In genomic region chr9:110432253-110432652, GRCh38 we compare ENCODE assay signal across 26 cellular contexts.
DNase-seq lines count a peak whose midpoint lies in the region; ATAC-seq, FAIRE-seq and TF ChIP-seq lines count a peak whose summit lies in the region.
"Had no signal": no experiment of that assay in that cellular context is flagged by ENCODE, and none has a peak within 500 bp of the region (broad histone marks: within the 10 kb centered on the region; RNA-seq: fewer than 3 reads in every experiment).

No MANE protein-coding gene starts in this region.

- no peak overlapping the region for H3K27ac Mint-ChIP-seq in naive thymus-derived CD8-positive, alpha-beta T cell
- H3K27ac Mint-ChIP-seq: activated B cell treated with CpG ODN at 0.5 μM for 24 hours; activated CD8-positive, alpha-beta T cell treated with anti-CD3 and anti-CD28 coated beads, Interleukin-2, amount 10 ng/mL, durations not matched to agents 7 days and 5 days; activated naive CD4-positive, alpha-beta T cell treated with anti-CD3 and anti-CD28 coated beads, Interleukin-2, amount 10 ng/mL, durations not matched to agents 7 days and 5 days; activated T-cell treated with anti-CD3 and anti-CD28 coated beads, Interleukin-2, amount 50 U/mL, for 24 hours had no signal

- no peak overlapping the region for H3K4me3 Mint-ChIP-seq in naive thymus-derived CD8-positive, alpha-beta T cell
- H3K4me3 Mint-ChIP-seq: activated B cell treated with CpG ODN at 0.5 μM for 24 hours; activated CD8-positive, alpha-beta T cell treated with anti-CD3 and anti-CD28 coated beads, Interleukin-2, amount 10 ng/mL, durations not matched to agents 7 days and 5 days; activated naive CD4-positive, alpha-beta T cell treated with anti-CD3 and anti-CD28 coated beads, Interleukin-2, amount 10 ng/mL, durations not matched to agents 7 days and 5 days; activated T-cell treated with anti-CD3 and anti-CD28 coated beads, Interleukin-2, amount 50 U/mL, for 24 hours had no signal

- no peak for ATAC-seq in naive thymus-derived CD8-positive, alpha-beta T cell
- ATAC-seq: activated CD8-positive, alpha-beta T cell treated with anti-CD3 and anti-CD28 coated beads, Interleukin-2, amount 10 ng/mL, durations not matched to agents 7 days and 5 days had no signal

- DNase-seq in AG08395 (ENCODE audit: low spot score) (peak; percentile 33), NCI-H226 (peak; percentile 90), caudate nucleus (lab: John Stamatoyannopoulos, UW) (peak in 15 of 61 donors; percentile 1 to 57 (median 18)), globus pallidus (ENCODE audit: low spot score) (peak; percentile 59), NCI-H2227 (lab: John Stamatoyannopoulos, UW; ENCODE audit: unreplicated experiment) (no peak), GM12891 (ENCODE audit: insufficient read length, low spot score) (no peak)
- no peak for DNase-seq in naive thymus-derived CD8-positive, alpha-beta T cell
- no peak for DNase-seq in activated CD8-positive, alpha-beta memory T cell treated with anti-CD3 and anti-CD28 coated beads, Interleukin-2, amount 50 U/mL, for 4 hours
- DNase-seq: 8988T; activated B cell treated with CpG ODN at 0.5 μM for 24 hours; activated CD8-positive, alpha-beta T cell treated with anti-CD3 and anti-CD28 coated beads, Interleukin-2, amount 10 ng/mL, durations not matched to agents 7 days and 5 days; activated naive CD4-positive, alpha-beta T cell treated with anti-CD3 and anti-CD28 coated beads, Interleukin-2, amount 10 ng/mL, durations not matched to agents 7 days and 5 days; activated T-cell treated with anti-CD3 and anti-CD28 coated beads, Interleukin-2, amount 50 U/mL, for 24 hours; KBM-7; NCI-H1092; NCI-H2081 treated with DMSO at 0.1 percent for 48 hours; NCI-H524; T-helper 2 cell had no signal

- H3K36me3 Mint-ChIP-seq in naive thymus-derived CD8-positive, alpha-beta T cell: no peaks in the 10 kb centered on the region
- H3K36me3 Mint-ChIP-seq: activated naive CD4-positive, alpha-beta T cell treated with anti-CD3 and anti-CD28 coated beads, Interleukin-2, amount 10 ng/mL, durations not matched to agents 7 days and 5 days had no signal

- no peak for TF ChIP-seq POLR2A in GM12891 (IDR thresholded peaks at IDR 0.05; ENCODE audit: low read depth, low read length)

- H3K4me1 Mint-ChIP-seq in naive thymus-derived CD8-positive, alpha-beta T cell: no peaks in the 10 kb centered on the region
- H3K4me1 Mint-ChIP-seq: activated B cell treated with CpG ODN at 0.5 μM for 24 hours; activated naive CD4-positive, alpha-beta T cell treated with anti-CD3 and anti-CD28 coated beads, Interleukin-2, amount 10 ng/mL, durations not matched to agents 7 days and 5 days had no signal

- FAIRE-seq in GM12891 (lab: Jason Lieb, UNC): no peak
- FAIRE-seq: colon, endometrium, frontal cortex, keratinocyte, RCC 7860 had no signal

- POLR2A ChIA-PET in naive thymus-derived CD8-positive, alpha-beta T cell (lab: Charles Lee): no interaction called here

- peaks cover 0 to 6% (median 0%) of the 10 kb centered on the region in 9 donors for H3K9me3 Mint-ChIP-seq in naive thymus-derived CD8-positive, alpha-beta T cell
- H3K9me3 Mint-ChIP-seq: activated B cell treated with CpG ODN at 0.5 μM for 24 hours; activated naive CD4-positive, alpha-beta T cell treated with anti-CD3 and anti-CD28 coated beads, Interleukin-2, amount 10 ng/mL, durations not matched to agents 7 days and 5 days; activated T-cell treated with anti-CD3 and anti-CD28 coated beads, Interleukin-2, amount 50 U/mL, for 24 hours had no signal

- H3K27ac ChIP-seq in caudate nucleus (ENCODE audit: low read depth, low read length): peak overlapping the region; percentile 3
- H3K27ac ChIP-seq: ascending aorta, right atrium auricular region, vagina had no signal

- H3K27me3 Mint-ChIP-seq in naive thymus-derived CD8-positive, alpha-beta T cell: no peaks in the 10 kb centered on the region
- H3K27me3 Mint-ChIP-seq: activated naive CD4-positive, alpha-beta T cell treated with anti-CD3 and anti-CD28 coated beads, Interleukin-2, amount 10 ng/mL, durations not matched to agents 7 days and 5 days; activated T-cell treated with anti-CD3 and anti-CD28 coated beads, Interleukin-2, amount 50 U/mL, for 24 hours had no signal

TF ChIP-seq in GM12891, 5 proteins besides CTCF, POLR2A, EP300 and RAD21:
- TF ChIP-seq SPI1 (IDR thresholded peaks at IDR 0.05; ENCODE audit: low read depth, low read length) (no peak), TAF1 (IDR thresholded peaks at IDR 0.05; ENCODE audit: low read depth, low read length) (no peak), POLR2AphosphoS5 (IDR thresholded peaks at IDR 0.05; ENCODE audit: low read depth, low read length) (no peak), POU2F2 (IDR thresholded peaks at IDR 0.05; ENCODE audit: low read depth, low read length) (no peak), PAX5 (IDR thresholded peaks at IDR 0.05; ENCODE audit: insufficient read depth, low read length, severe bottlenecking) (no peak)
TF ChIP-seq in GM12891: peak in this region for 0.

Comparison
In these comparisons a context has a peak if more than half of its experiments do, and no peak if none do; other contexts are left out.
1. DNase-seq: peak in AG08395 (single experiment), NCI-H226 (single experiment) and globus pallidus (single experiment); none in NCI-H2227 (single experiment), naive thymus-derived CD8-positive, alpha-beta T cell (0 of 10), GM12891 (single experiment) and activated CD8-positive, alpha-beta memory T cell treated with anti-CD3 and anti-CD28 coated beads, Interleukin-2, amount 50 U/mL, for 4 hours (single experiment).